30 cellular contexts compared by ENCODE assay signal in genomic region chr6:160494576-160494975, GRCh38.
"Had no signal": no experiment of that assay in that cellular context is flagged by ENCODE, and none has a peak within 500 bp of the region (broad histone marks: within the 10 kb centered on the region; RNA-seq: fewer than 3 reads in every experiment).

No MANE protein-coding gene starts in this region.

- ATAC-seq: naive thymus-derived CD4-positive, alpha-beta T cell; natural killer cell; psoas muscle; right cardiac atrium; sciatic nerve; stimulated activated memory B cell treated with anti-CD40 and anti-IgM and Interleukin-4, amounts not matched to agents 10 μg/mL and 1 μg/mL and 100 μg/mL, for 72 hours; stimulated activated naive CD8-positive, alpha-beta T cell treated with anti-CD3 and anti-CD28 coated beads, Interleukin-15, amount 100 ng/mL, for 72 hours; stimulated activated naive CD8-positive, alpha-beta T cell treated with anti-CD3 and anti-CD28 coated beads, Interleukin-15, Interleukin-2, amounts not matched to agents 100 U/mL and 50 U/mL, for 24 hours; upper lobe of right lung had no signal

- H2AFZ ChIP-seq: neural progenitor cell, parathyroid adenoma had no signal

- H3K4me3 ChIP-seq: neural progenitor cell, ovary, psoas muscle, skin epidermis, smooth muscle cell, spleen, suprapubic skin, testis, tibial artery, transverse colon, upper lobe of right lung, uterus had no signal

- H3K9me3 ChIP-seq: ovary, psoas muscle, spleen, suprapubic skin, testis, tibial artery, transverse colon, upper lobe of right lung, uterus had no signal

- H3K4me2 ChIP-seq: neural progenitor cell, smooth muscle cell had no signal

- H3K9ac ChIP-seq: neural progenitor cell, parathyroid adenoma had no signal

- H3K27me3 ChIP-seq: neural progenitor cell, ovary, spleen, suprapubic skin, testis, tibial artery, transverse colon, upper lobe of right lung, uterus had no signal

- H3K36me3 ChIP-seq: neural progenitor cell, ovary, suprapubic skin, tibial artery, transverse colon, upper lobe of right lung, uterus had no signal

- H3K79me2 ChIP-seq: parathyroid adenoma had no signal

- DNase-seq: naive thymus-derived CD4-positive, alpha-beta T cell; natural killer cell; nephron progenitor cell; occipital lobe; ovary; posterior cingulate gyrus; psoas muscle; right cardiac atrium; spleen; stimulated activated CD4-positive, alpha-beta T cell treated with anti-CD3 and anti-CD28 coated beads, Interleukin-12 subunit alpha, Interleukin-12 subunit beta, amount 100 ng/mL, for 4 hours; stimulated activated CD4-positive, alpha-beta T cell treated with anti-CD3 and anti-CD28 coated beads, Interleukin-1b, Interleukin-23, amount 100 ng/mL, for 48 hours; stimulated activated CD4-positive, alpha-beta T cell treated with anti-CD3 and anti-CD28 coated beads, Interleukin-4, amount 100 ng/mL, for 1 hour; stimulated activated CD4-positive, alpha-beta T cell treated with anti-CD3 and anti-CD28 coated beads, Interleukin-4, amount 100 ng/mL, for 4 hours; stimulated activated CD8-positive, alpha-beta memory T cell treated with anti-CD3 and anti-CD28 coated beads, Interleukin-4, amount 100 ng/mL, for 48 hours; stimulated activated naive CD4-positive, alpha-beta T cell; stimulated activated naive CD8-positive, alpha-beta T cell treated with anti-CD3 and anti-CD28 coated beads, Interleukin-15, amount 100 ng/mL, for 72 hours; stimulated activated naive CD8-positive, alpha-beta T cell treated with anti-CD3 and anti-CD28 coated beads, Interleukin-15, Interleukin-2, amounts not matched to agents 100 U/mL and 50 U/mL, for 24 hours; substantia nigra; testis; tibial artery; transverse colon; upper lobe of right lung; uterus had no signal

- H3K27ac ChIP-seq: neural progenitor cell, ovary, parathyroid adenoma, psoas muscle, skin epidermis, spleen, suprapubic skin, testis, tibial artery, transverse colon, upper lobe of right lung, uterus had no signal
